ENCODE assay signal across 21 cellular contexts in genomic region chr4:158238574-158238973, GRCh38. TPM values are rescaled to one million over a fixed set of nuclear protein-coding genes. Genes with fewer than 3 reads are reported as not detected.
DNase-seq lines count a peak whose midpoint lies in the region; ATAC-seq, FAIRE-seq and TF ChIP-seq lines count a peak whose summit lies in the region.
"Had no signal": no experiment of that assay in that cellular context is flagged by ENCODE, and none has a peak within 500 bp of the region (broad histone marks: within the 10 kb centered on the region; RNA-seq: fewer than 3 reads in every experiment).

No MANE protein-coding gene starts in this region.

- H3K4me1 ChIP-seq in neural progenitor cell: peaks cover 13% of the 10 kb centered on the region
- H3K4me1 ChIP-seq in colonic mucosa: no peaks in the 10 kb centered on the region
- H3K4me1 ChIP-seq: BLaER1, SJSA1 had no signal

- no peaks in the 10 kb centered on the region for H3K36me3 ChIP-seq in neural progenitor cell
- H3K36me3 ChIP-seq in H7 (replicated peaks; ENCODE audit: control insufficient read depth, insufficient read depth, low read length): no peaks in the 10 kb centered on the region
- no peaks in the 10 kb centered on the region for H3K36me3 ChIP-seq in colonic mucosa
- H3K36me3 ChIP-seq: BLaER1, SJSA1 had no signal

- intact Hi-C loops in colonic mucosa (cut with DNase I): no loop called here

- H3K9me3 ChIP-seq in neural progenitor cell (ENCODE audit: low read depth) (no peaks in the 10 kb centered on the region), colonic mucosa (no peaks in the 10 kb centered on the region)
- H3K9me3 ChIP-seq: BLaER1, SJSA1 had no signal

- no peaks in the 10 kb centered on the region for H3K4me1 Mint-ChIP-seq in neural progenitor cell

- no peak overlapping the region for H3K27ac Mint-ChIP-seq in neural progenitor cell
- H3K27ac Mint-ChIP-seq: CD4-positive, alpha-beta T cell had no signal

- H3K27me3 ChIP-seq in neural progenitor cell (no peaks in the 10 kb centered on the region), H7 (ENCODE audit: control insufficient read depth, insufficient read depth, low read length) (no peaks in the 10 kb centered on the region), colonic mucosa (no peaks in the 10 kb centered on the region)
- H3K27me3 ChIP-seq: BLaER1, SJSA1 had no signal

- FAIRE-seq in frontal cortex (lab: Jason Lieb, UNC): peak; percentile 97

- H2AFZ ChIP-seq in neural progenitor cell (replicated peaks): no peak overlapping the region

- H3K36me3 Mint-ChIP-seq in neural progenitor cell: no peaks in the 10 kb centered on the region

- no peak overlapping the region for H3K9ac ChIP-seq in neural progenitor cell
- H3K9ac ChIP-seq in colonic mucosa (ENCODE audit: low read depth in 2 of 2, low read length in 2 of 2): no peak overlapping the region
- H3K9ac ChIP-seq: BLaER1, KMS-11 had no signal

- no peak for ATAC-seq in GM21737 (IDR thresholded peaks at IDR 0.05; ENCODE audit: unreplicated experiment)
- ATAC-seq: Right ventricle myocardium inferior had no signal

- H3F3A ChIP-seq in neural progenitor cell (ENCODE audit: low read depth): no peaks in the 10 kb centered on the region

- H3K9me3 Mint-ChIP-seq in neural progenitor cell: no peaks in the 10 kb centered on the region
- H3K9me3 Mint-ChIP-seq: CD4-positive, alpha-beta T cell had no signal

- DNase-seq in frontal cortex (ENCODE audit: low spot score in 2 of 2) (peak in 1 of 2 donors; percentile 4), neural progenitor cell (ENCODE audit: low spot score) (peak; percentile 8), H7 (no peak), colonic mucosa (no peak)
- no peak for DNase-seq in stimulated activated naive CD4-positive, alpha-beta T cell (lab: John Stamatoyannopoulos, UW)
- DNase-seq: CD4-positive, alpha-beta T cell; COR-L47; DMS79; IMR-90; NCI-H1092 treated with DMSO at 0.1 percent for 48 hours; NCI-H1436 treated with DMSO at 0.1 percent for 48 hours; NCI-H1930; NCI-H446 treated with DMSO at 0.1 percent for 48 hours; NCI-H526 treated with DMSO at 0.1 percent for 48 hours; OCI-M1 had no signal

- H3K27me3 Mint-ChIP-seq in neural progenitor cell (ENCODE audit: insufficient read depth, low read depth): peaks cover 2% of the 10 kb centered on the region
- H3K27me3 Mint-ChIP-seq: CD4-positive, alpha-beta T cell had no signal

- H3K4me3 Mint-ChIP-seq in neural progenitor cell: no peak overlapping the region
- H3K4me3 Mint-ChIP-seq: CD4-positive, alpha-beta T cell had no signal

- no peak for TF ChIP-seq CTCF in neural progenitor cell (IDR thresholded peaks at IDR 0.05)
- no peak for TF ChIP-seq CTCF in colonic mucosa (IDR thresholded peaks at IDR 0.05)

- no peak overlapping the region for H3K4me2 ChIP-seq in neural progenitor cell
- H3K4me2 ChIP-seq: BLaER1, KMS-11 had no signal

- H3K27ac ChIP-seq in angular gyrus (ENCODE audit: low read depth, low read length) (peak overlapping the region; percentile 100), neural progenitor cell (no peak overlapping the region), colonic mucosa (no peak overlapping the region)
- H3K27ac ChIP-seq: BLaER1, KMS-11, SJSA1 had no signal

- no peaks in the 10 kb centered on the region for H4K20me1 ChIP-seq in neural progenitor cell (ENCODE audit: low read depth)
- H4K20me1 ChIP-seq: BLaER1 had no signal

- H3K79me2 ChIP-seq in neural progenitor cell (ENCODE audit: low read depth): no peaks in the 10 kb centered on the region

- no peak overlapping the region for H3K4me3 ChIP-seq in neural progenitor cell
- no peak overlapping the region for H3K4me3 ChIP-seq in H7 (ENCODE audit: insufficient read depth, low read depth, low read length)
- no peak overlapping the region for H3K4me3 ChIP-seq in colonic mucosa
- H3K4me3 ChIP-seq: BLaER1, SJSA1 had no signal

RNA-seq across cellular contexts. Expression of gene TMEM144, which starts 28.3 kb away (rescaled TPM):
- total RNA-seq in frontal cortex (2.4 TPM), neural progenitor cell (ENCODE audit: low replicate concordance) (2.0 and 4.1 TPM in 2 replicates), colonic mucosa (10 to 100 TPM; 18.3 to 28.6 TPM)
- total RNA-seq in H7 (2014; rRNA removed; shearing (Covaris generic)): 5.2 and 7.1 TPM in 2 replicates
